In the genomic region with DNA sequence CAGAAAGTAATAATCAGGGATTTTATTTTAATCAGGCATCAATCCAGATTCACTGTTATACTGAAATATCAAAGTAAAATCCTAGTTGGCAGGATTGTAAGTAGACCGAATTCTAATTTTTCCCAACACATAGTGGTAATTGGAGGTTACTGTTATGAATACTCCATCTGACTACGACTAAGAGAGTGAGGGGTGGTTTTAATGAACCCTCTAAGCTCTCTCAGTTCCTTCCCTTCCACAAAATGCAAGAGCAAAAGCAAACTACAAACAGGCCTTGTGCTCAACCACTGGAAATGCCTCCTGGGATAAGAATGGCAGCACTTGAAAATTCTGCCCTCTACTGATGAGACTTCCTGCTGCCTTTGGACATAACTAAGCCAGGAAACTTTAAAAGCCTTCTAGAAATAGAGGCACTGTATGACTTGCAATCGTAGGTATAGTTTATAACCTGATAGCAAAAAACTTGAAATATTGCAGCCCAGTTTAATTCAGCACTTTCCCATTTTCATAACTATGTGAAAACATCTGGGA, we compare ENCODE assay signal across 8 cellular contexts.
DNase-seq lines count a peak whose midpoint lies in the region; ATAC-seq and TF ChIP-seq lines count a peak whose summit lies in the region.

No MANE protein-coding gene starts in this region.

- ATAC-seq in GM18909 (IDR thresholded peaks at IDR 0.05; ENCODE audit: poor library complexity, unreplicated experiment) (no peak), GM18873 (IDR thresholded peaks at IDR 0.05; ENCODE audit: low FRiP score, unreplicated experiment) (no peak)

- H3K4me1 ChIP-seq in mesendoderm (ENCODE audit: control insufficient read depth, low read depth, low read length) (no peaks in the 10 kb centered on the region), uterus (no peaks in the 10 kb centered on the region), suprapubic skin (no peaks in the 10 kb centered on the region)

- H3K27me3 ChIP-seq in mesendoderm (ENCODE audit: insufficient read depth, low read length, poor library complexity) = no peaks in the 10 kb centered on the region
- H3K27me3 ChIP-seq in uterus = no peaks in the 10 kb centered on the region
- H3K27me3 ChIP-seq in suprapubic skin = no peaks in the 10 kb centered on the region

- TF ChIP-seq POLR2A in uterus (IDR thresholded peaks at IDR 0.05) (no peak), suprapubic skin (IDR thresholded peaks at IDR 0.05) (no peak)

- H3K9me3 ChIP-seq in uterus (no peaks in the 10 kb centered on the region), suprapubic skin (no peaks in the 10 kb centered on the region)

- H3K9ac ChIP-seq in mesendoderm (ENCODE audit: low read length) = no peak overlapping the region

- DNase-seq in ELF-1 (ENCODE audit: low read depth, low spot score) (peak; percentile 37), cardiac fibroblast (ENCODE audit: low read depth in 2 of 2) (peak; percentile 71 to 72), mesendoderm (peak; percentile 76), uterus (no peak), suprapubic skin (ENCODE audit: low spot score in 2 of 2) (no peak)

- TF ChIP-seq EP300 in Ishikawa (IDR thresholded peaks at IDR 0.05; ENCODE audit: borderline replicate concordance) = no peak
- TF ChIP-seq EP300 in suprapubic skin (IDR thresholded peaks at IDR 0.05) = no peak

- no peak overlapping the region for H2BK120ac ChIP-seq in mesendoderm (ENCODE audit: low read depth, low read length)

- no peaks in the 10 kb centered on the region for H3K36me3 ChIP-seq in mesendoderm (ENCODE audit: control insufficient read depth, insufficient read depth, low read length)
- no peaks in the 10 kb centered on the region for H3K36me3 ChIP-seq in uterus
- no peaks in the 10 kb centered on the region for H3K36me3 ChIP-seq in suprapubic skin

- H3K56ac ChIP-seq in mesendoderm (ENCODE audit: low read length) = no peak overlapping the region

- H3K23ac ChIP-seq in mesendoderm (ENCODE audit: low read length) = no peak overlapping the region

- TF ChIP-seq RAD21 in Ishikawa (IDR thresholded peaks at IDR 0.05; ENCODE audit: low read depth) = peak; percentile 58

- H3K4me2 ChIP-seq in mesendoderm (ENCODE audit: low read length) = no peak overlapping the region

- H3K4ac ChIP-seq in mesendoderm (ENCODE audit: low read depth, low read length) = no peak overlapping the region

- WGBS in mesendoderm (ENCODE audit: extremely low coverage, insufficient coverage, low lambda C conversion rate) = no CpG with 5 or more reads among the region's 3 CpGs
- 49% methylated on average over 3 of the region's 3 CpGs for WGBS in suprapubic skin

- H3K18ac ChIP-seq in mesendoderm (ENCODE audit: low read length) = no peak overlapping the region

- intact Hi-C loops in uterus (cut with DNase I; ENCODE audit: low total_unique reads) = no loop called here

- H2BK5ac ChIP-seq in mesendoderm (ENCODE audit: low read length) = no peak overlapping the region

- no peak overlapping the region for H3K4me3 ChIP-seq in cardiac fibroblast (replicated peaks in 1 of 2; ENCODE audit: low read depth in 2 of 2, low read length in 2 of 2)
- no peak overlapping the region for H3K4me3 ChIP-seq in mesendoderm (ENCODE audit: low read length)
- H3K4me3 ChIP-seq in uterus = no peak overlapping the region
- no peak overlapping the region for H3K4me3 ChIP-seq in suprapubic skin

- H3K79me2 ChIP-seq in mesendoderm (ENCODE audit: control insufficient read depth, insufficient read depth, low read length) = no peaks in the 10 kb centered on the region

- no peak overlapping the region for H2AK5ac ChIP-seq in mesendoderm (ENCODE audit: low read length)

- peak; percentile 63 for TF ChIP-seq CTCF in cardiac fibroblast (IDR thresholded peaks at IDR 0.05; ENCODE audit: low read depth, low read length)
- no peak for TF ChIP-seq CTCF in uterus (IDR thresholded peaks at IDR 0.05)
- peak in 1 of 2 donors; percentile 18 for TF ChIP-seq CTCF in suprapubic skin (IDR thresholded peaks at IDR 0.05)

- H2BK15ac ChIP-seq in mesendoderm (replicated peaks; ENCODE audit: low read depth) = no peak overlapping the region

- H3K79me1 ChIP-seq in mesendoderm (ENCODE audit: low read length) = no peaks in the 10 kb centered on the region

- H3K27ac ChIP-seq in mesendoderm (ENCODE audit: low read depth, low read length) = no peak overlapping the region
- no peak overlapping the region for H3K27ac ChIP-seq in uterus
- no peak overlapping the region for H3K27ac ChIP-seq in suprapubic skin

- no peak overlapping the region for H4K5ac ChIP-seq in mesendoderm (ENCODE audit: low read length)

- no peak overlapping the region for H4K8ac ChIP-seq in mesendoderm (ENCODE audit: low read depth, low read length)

TF ChIP-seq in Ishikawa, 13 proteins besides CTCF, POLR2A, EP300 and RAD21:
- TF ChIP-seq CREB1 (IDR thresholded peaks at IDR 0.05; ENCODE audit: low read depth) (no peak), FOXM1 (IDR thresholded peaks at IDR 0.05; ENCODE audit: borderline replicate concordance, low read depth) (no peak), TCF12 (IDR thresholded peaks at IDR 0.05; ENCODE audit: low read depth) (no peak), MAX (IDR thresholded peaks at IDR 0.05) (no peak), USF1 (IDR thresholded peaks at IDR 0.05) (no peak)
TF ChIP-seq in Ishikawa: peak in this region for 0.

Comparison
In these comparisons a context has a peak if more than half of its experiments do, and no peak if none do; other contexts are left out.
1. DNase-seq: peak in ELF-1 (single experiment), cardiac fibroblast (2 of 2) and mesendoderm (single experiment); none in uterus (0 of 2) and suprapubic skin (0 of 2).